Comparison of ENCODE assay signal across 2 cellular contexts in genomic region chr14:91389173-91389572, GRCh38.
TF ChIP-seq lines count a peak whose summit lies in the region.

No MANE protein-coding gene starts in this region.

TF ChIP-seq in HepG2, 621 proteins besides CTCF, POLR2A, EP300 and RAD21 (continues in another document):
- no peak for TF ChIP-seq HNRNPH1 (optimal IDR thresholded peaks at IDR 0.05; ENCODE audit: low read depth, low read length)
- no peak for TF ChIP-seq MED13 (CRISPR knock-in tag; IDR thresholded peaks at IDR 0.05)
- no peak for TF ChIP-seq JUN (CRISPR knock-in tag; IDR thresholded peaks at IDR 0.05)
- no peak for TF ChIP-seq CEBPB (IDR thresholded peaks at IDR 0.05; ENCODE audit: borderline replicate concordance, low read depth, low read length)
- TF ChIP-seq FOXA3 (CRISPR knock-in tag; IDR thresholded peaks at IDR 0.05) = 0 out of 2 replicates have a peak, but pooled peaks have one; percentile 29
- no peak for TF ChIP-seq ISL2 (CRISPR knock-in tag; IDR thresholded peaks at IDR 0.05)
- 0 out of 2 replicates have a peak, but pooled peaks have one; percentile 39 for TF ChIP-seq SKIL (CRISPR knock-in tag; IDR thresholded peaks at IDR 0.05; ENCODE audit: borderline replicate concordance)
- TF ChIP-seq FOXA1 (IDR thresholded peaks at IDR 0.05) = no peak
- peak; percentile 57 for TF ChIP-seq FOXA1 (CRISPR knock-in tag; IDR thresholded peaks at IDR 0.05)
- no peak for TF ChIP-seq ZNF460 (CRISPR knock-in tag; IDR thresholded peaks at IDR 0.05; ENCODE audit: borderline replicate concordance)
- TF ChIP-seq GATA4 (IDR thresholded peaks at IDR 0.05; ENCODE audit: borderline replicate concordance, low read depth) = no peak
- TF ChIP-seq ZFP91 (CRISPR knock-in tag; IDR thresholded peaks at IDR 0.05; ENCODE audit: borderline replicate concordance) = no peak
- TF ChIP-seq NR2F6 (IDR thresholded peaks at IDR 0.05) = peak; percentile 84
- TF ChIP-seq NR2F6 (CRISPR knock-in tag; IDR thresholded peaks at IDR 0.05) = peak; percentile 77
- no peak for TF ChIP-seq ATF7-NPFF (CRISPR knock-in tag; IDR thresholded peaks at IDR 0.05; ENCODE audit: low read depth)
- TF ChIP-seq HOXD1 (CRISPR knock-in tag; IDR thresholded peaks at IDR 0.05) = no peak
- TF ChIP-seq WIZ (CRISPR knock-in tag; IDR thresholded peaks at IDR 0.05) = no peak
- TF ChIP-seq SNAPC5 (CRISPR knock-in tag; IDR thresholded peaks at IDR 0.05; ENCODE audit: borderline replicate concordance) = no peak
- no peak for TF ChIP-seq ZNF24 (IDR thresholded peaks at IDR 0.05)
- no peak for TF ChIP-seq ZNF777 (CRISPR knock-in tag; IDR thresholded peaks at IDR 0.05)
- TF ChIP-seq RARA (CRISPR knock-in tag; IDR thresholded peaks at IDR 0.05) = peak; percentile 79
- peak in 1 of 2 experiments; percentile 52; a peak in 1 of 4 replicates for TF ChIP-seq NR2F1 (CRISPR knock-in tag; IDR thresholded peaks at IDR 0.05)
- TF ChIP-seq FOXO1 (CRISPR knock-in tag; IDR thresholded peaks at IDR 0.05) = no peak
- no peak for TF ChIP-seq STAT5B (CRISPR knock-in tag; IDR thresholded peaks at IDR 0.05)
- no peak for TF ChIP-seq ZNF614 (CRISPR knock-in tag; IDR thresholded peaks at IDR 0.05; ENCODE audit: borderline replicate concordance)
- TF ChIP-seq FOXJ3 (CRISPR knock-in tag; IDR thresholded peaks at IDR 0.05; ENCODE audit: borderline replicate concordance) = no peak
- peak; percentile 78 for TF ChIP-seq ARID5B (CRISPR knock-in tag; IDR thresholded peaks at IDR 0.05)
- no peak for TF ChIP-seq EZH2 (conservative IDR thresholded peaks at IDR 0.05; ENCODE audit: low read depth, low read length)
- no peak for TF ChIP-seq TP53 (CRISPR knock-in tag; conservative IDR thresholded peaks at IDR 0.05)
- TF ChIP-seq RXRA (CRISPR knock-in tag; IDR thresholded peaks at IDR 0.05) = peak; percentile 63; the same call in 1 of the 2 replicates

TF ChIP-seq in SK-N-SH, 30 proteins besides CTCF, POLR2A, EP300 and RAD21:
- TF ChIP-seq MXI1 (IDR thresholded peaks at IDR 0.05; ENCODE audit: low read depth, low read length) (no peak), ELF1 (IDR thresholded peaks at IDR 0.05) (no peak), SMC3 (IDR thresholded peaks at IDR 0.05; ENCODE audit: low read depth, low read length) (no peak), GATA2 (CRISPR knock-in tag; IDR thresholded peaks at IDR 0.05) (no peak), FOXM1 (IDR thresholded peaks at IDR 0.05; ENCODE audit: low read depth) (no peak), USF2 (IDR thresholded peaks at IDR 0.05; ENCODE audit: borderline replicate concordance, low read depth, low read length) (no peak), SIN3A (IDR thresholded peaks at IDR 0.05; ENCODE audit: borderline replicate concordance, low read depth, low read length) (no peak), MAX (IDR thresholded peaks at IDR 0.05; ENCODE audit: low read depth) (no peak), TEAD4 (IDR thresholded peaks at IDR 0.05; ENCODE audit: borderline replicate concordance, insufficient read depth) (no peak), RCOR1 (IDR thresholded peaks at IDR 0.05; ENCODE audit: low read length) (no peak), TAF1 (IDR thresholded peaks at IDR 0.05; ENCODE audit: borderline replicate concordance, low read depth, low read length) (no peak), EZH2phosphoT487 (IDR thresholded peaks at IDR 0.05; ENCODE audit: borderline replicate concordance, low read depth) (no peak), JUND (IDR thresholded peaks at IDR 0.05) (no peak), GABPA (IDR thresholded peaks at IDR 0.05; ENCODE audit: low read depth) (no peak), FOXJ3 (CRISPR knock-in tag; IDR thresholded peaks at IDR 0.05) (no peak), POLR2AphosphoS5 (IDR thresholded peaks at IDR 0.05; ENCODE audit: low read depth, low read length) (no peak), RFX5 (IDR thresholded peaks at IDR 0.05; ENCODE audit: low read length) (no peak), PBX3 (IDR thresholded peaks at IDR 0.05) (no peak), TCF12 (IDR thresholded peaks at IDR 0.05) (no peak), MEF2A (IDR thresholded peaks at IDR 0.05; ENCODE audit: borderline replicate concordance, low read depth) (no peak)
TF ChIP-seq in SK-N-SH: peak in this region for 0.
